14 cellular contexts compared by ENCODE assay signal in the genomic region with DNA sequence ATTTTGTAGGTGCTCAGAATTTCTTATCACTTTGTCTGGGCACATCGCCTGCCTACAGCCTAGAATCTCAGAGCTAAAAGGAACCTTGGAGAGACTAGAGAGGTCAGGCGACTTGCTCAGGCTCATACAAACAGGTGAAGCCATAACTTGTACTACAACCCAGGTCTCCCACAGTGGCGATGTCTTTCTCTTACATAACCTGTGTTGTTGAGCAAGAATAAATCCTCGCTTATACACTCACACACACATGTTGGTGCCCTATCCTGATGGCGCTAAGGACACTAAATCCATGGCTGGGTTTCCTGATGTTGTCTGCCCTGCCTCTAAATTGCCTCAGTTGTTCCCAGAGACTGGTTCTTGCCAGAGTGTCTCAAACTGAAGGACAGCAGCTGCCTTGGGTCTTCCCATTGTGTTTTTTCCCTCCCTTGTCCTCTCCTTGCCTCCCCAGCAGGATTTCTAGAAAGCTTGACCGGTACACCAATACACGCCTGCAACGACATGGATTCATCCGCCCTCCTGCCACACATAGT. TPM values are rescaled to one million over a fixed set of nuclear protein-coding genes. Genes with fewer than 3 reads are reported as not detected.
DNase-seq lines count a peak whose midpoint lies in the region; ATAC-seq and TF ChIP-seq lines count a peak whose summit lies in the region.
"Had no signal": no experiment of that assay in that cellular context is flagged by ENCODE, and none has a peak within 500 bp of the region (broad histone marks: within the 10 kb centered on the region; RNA-seq: fewer than 3 reads in every experiment).

No MANE protein-coding gene starts in this region.

- no peak overlapping the region for H3K9ac ChIP-seq in endocrine pancreas (ENCODE audit: control insufficient read depth, insufficient read depth, low read length)

- no peaks in the 10 kb centered on the region for H3K27me3 ChIP-seq in endocrine pancreas (ENCODE audit: control insufficient read depth, insufficient read depth, low read length)
- no peaks in the 10 kb centered on the region for H3K27me3 ChIP-seq in thyroid gland

- POLR2A ChIA-PET in activated CD4-positive, alpha-beta T cell treated with anti-CD3 and anti-CD28 coated beads for 36 hours (lab: Charles Lee), result no interaction called here

- H3K4me1 ChIP-seq in endocrine pancreas (ENCODE audit: control insufficient read depth, insufficient read depth, low read length), result no peaks in the 10 kb centered on the region
- peaks cover 0 to 9% of the 10 kb centered on the region in 2 donors for H3K4me1 ChIP-seq in thyroid gland

- H3K4me3 ChIP-seq in endocrine pancreas (ENCODE audit: control insufficient read depth, insufficient read depth, low read length) (peak overlapping the region; percentile 71), thyroid gland (replicated peaks in 1 of 3) (peak overlapping the region in 1 of 3 donors; percentile 38)

- no peaks in the 10 kb centered on the region for H3K27me3 Mint-ChIP-seq in activated CD4-positive, alpha-beta T cell treated with anti-CD3 and anti-CD28 coated beads for 36 hours
- peaks cover 17% of the 10 kb centered on the region for H3K27me3 Mint-ChIP-seq in activated CD4-positive, alpha-beta T cell treated with anti-CD3 and anti-CD28 coated beads, Interleukin-2, amount 10 ng/mL, durations not matched to agents 24 days and 14 days
- H3K27me3 Mint-ChIP-seq in nephron (ENCODE audit: low read depth), result peaks cover 3% of the 10 kb centered on the region

- H3K36me3 ChIP-seq in endocrine pancreas (ENCODE audit: control insufficient read depth, insufficient read depth, low read length), result no peaks in the 10 kb centered on the region
- no peaks in the 10 kb centered on the region for H3K36me3 ChIP-seq in thyroid gland

- no peaks in the 10 kb centered on the region for H3K36me3 Mint-ChIP-seq in activated CD4-positive, alpha-beta T cell treated with anti-CD3 and anti-CD28 coated beads for 36 hours (ENCODE audit: low read depth)
- H3K36me3 Mint-ChIP-seq in activated CD4-positive, alpha-beta T cell treated with anti-CD3 and anti-CD28 coated beads, Interleukin-2, amount 10 ng/mL, durations not matched to agents 24 days and 14 days (ENCODE audit: low read depth), result no peaks in the 10 kb centered on the region
- H3K36me3 Mint-ChIP-seq in nephron (ENCODE audit: low read depth), result no peaks in the 10 kb centered on the region

- H3K9me3 ChIP-seq in endocrine pancreas (ENCODE audit: control insufficient read depth, low read length), result no peaks in the 10 kb centered on the region
- H3K9me3 ChIP-seq in thyroid gland, result no peaks in the 10 kb centered on the region

- intact Hi-C loops in activated CD4-positive, alpha-beta T cell treated with anti-CD3 and anti-CD28 coated beads for 36 hours (cut with DNase I, micrococcal nuclease), result loop anchor here in 1 of 2 experiments (10.0 kb wide), 2 partner anchors 319 to 879 kb away; no protein-coding TSS in a partner anchor
- intact Hi-C loops in activated CD4-positive, alpha-beta T cell treated with anti-CD3 and anti-CD28 coated beads, Interleukin-2, amount 10 ng/mL, durations not matched to agents 24 days and 14 days (cut with micrococcal nuclease), result loop anchor here (10.0 kb wide), 1 partner anchor 879 kb away; no protein-coding TSS in a partner anchor
- intact Hi-C loops in thyroid gland (cut with DNase I), result loop anchor here (5.0 kb wide), 1 partner anchor 47 kb away; no protein-coding TSS in a partner anchor

- peaks cover 20% of the 10 kb centered on the region for H3K4me1 Mint-ChIP-seq in activated CD4-positive, alpha-beta T cell treated with anti-CD3 and anti-CD28 coated beads for 36 hours
- H3K4me1 Mint-ChIP-seq in activated CD4-positive, alpha-beta T cell treated with anti-CD3 and anti-CD28 coated beads, Interleukin-2, amount 10 ng/mL, durations not matched to agents 24 days and 14 days, result peaks cover 12% of the 10 kb centered on the region
- H3K4me1 Mint-ChIP-seq in nephron, result peaks cover 24% of the 10 kb centered on the region

- no peak for DNase-seq in activated CD4-positive, alpha-beta T cell treated with anti-CD3 and anti-CD28 coated beads for 36 hours
- DNase-seq in activated CD4-positive, alpha-beta T cell treated with anti-CD3 and anti-CD28 coated beads, Interleukin-2, amount 10 ng/mL, durations not matched to agents 24 days and 14 days, result no peak
- DNase-seq in thyroid gland (peak; percentile 43), NCI-H146 (lab: John Stamatoyannopoulos, UW) (no peak), caudate nucleus (lab: John Stamatoyannopoulos, UW) (no peak)
- DNase-seq: activated CD4-positive, alpha-beta T cell treated with anti-CD3 and anti-CD28 coated beads, Interleukin-2, amount 10 ng/mL, durations not matched to agents 7 days and 5 days; foreskin keratinocyte; kidney glomerular epithelial cell had no signal

- TF ChIP-seq POLR2A in thyroid gland (IDR thresholded peaks at IDR 0.05), result peak in 1 of 2 donors; percentile 32

- H3K4me3 Mint-ChIP-seq in activated CD4-positive, alpha-beta T cell treated with anti-CD3 and anti-CD28 coated beads for 36 hours, result peak overlapping the region; percentile 12
- no peak overlapping the region for H3K4me3 Mint-ChIP-seq in activated CD4-positive, alpha-beta T cell treated with anti-CD3 and anti-CD28 coated beads, Interleukin-2, amount 10 ng/mL, durations not matched to agents 24 days and 14 days
- peak overlapping the region; percentile 83 to 86 (median 86) for H3K4me3 Mint-ChIP-seq in nephron
- H3K4me3 Mint-ChIP-seq: activated CD4-positive, alpha-beta T cell treated with anti-CD3 and anti-CD28 coated beads, Interleukin-2, amount 10 ng/mL, durations not matched to agents 7 days and 5 days had no signal

- no peak for TF ChIP-seq CTCF in nephron (IDR thresholded peaks at IDR 0.05; ENCODE audit: unreplicated experiment in 3 of 3)
- TF ChIP-seq CTCF in thyroid gland (IDR thresholded peaks at IDR 0.05), result no peak

- ATAC-seq in activated CD4-positive, alpha-beta T cell treated with anti-CD3 and anti-CD28 coated beads for 36 hours, result no peak
- no peak for ATAC-seq in GM18907 (IDR thresholded peaks at IDR 0.05; ENCODE audit: unreplicated experiment)
- ATAC-seq: foreskin keratinocyte had no signal

- H3K27ac ChIP-seq in thyroid gland, result peak overlapping the region; percentile 76 to 90 (median 86)
- no peak overlapping the region for H3K27ac ChIP-seq in caudate nucleus (ENCODE audit: low read depth, low read length)
- H3K27ac ChIP-seq: 22Rv1, foreskin keratinocyte had no signal

- WGBS in thyroid gland, 2 donors, result 29 to 39% methylated on average over 9 of the region's 9 CpGs

- no peak overlapping the region for H3K27ac Mint-ChIP-seq in activated CD4-positive, alpha-beta T cell treated with anti-CD3 and anti-CD28 coated beads for 36 hours
- H3K27ac Mint-ChIP-seq in activated CD4-positive, alpha-beta T cell treated with anti-CD3 and anti-CD28 coated beads, Interleukin-2, amount 10 ng/mL, durations not matched to agents 24 days and 14 days, result no peak overlapping the region
- peak overlapping the region in 2 of 3 experiments; percentile 30 to 43 for H3K27ac Mint-ChIP-seq in nephron
- H3K27ac Mint-ChIP-seq: activated CD4-positive, alpha-beta T cell treated with anti-CD3 and anti-CD28 coated beads, Interleukin-2, amount 10 ng/mL, durations not matched to agents 7 days and 5 days had no signal

- CTCF ChIA-PET in activated CD4-positive, alpha-beta T cell treated with anti-CD3 and anti-CD28 coated beads for 36 hours (lab: Charles Lee), result interaction anchor here (0.9 to 3.0 kb wide), 4 partner anchors 55 to 101 kb away, joined by 3 to 20 read pairs (median 6); no protein-coding TSS in a partner anchor

- H3K9me3 Mint-ChIP-seq in activated CD4-positive, alpha-beta T cell treated with anti-CD3 and anti-CD28 coated beads for 36 hours (ENCODE audit: low read depth), result no peaks in the 10 kb centered on the region
- H3K9me3 Mint-ChIP-seq in activated CD4-positive, alpha-beta T cell treated with anti-CD3 and anti-CD28 coated beads, Interleukin-2, amount 10 ng/mL, durations not matched to agents 24 days and 14 days, result no peaks in the 10 kb centered on the region
- no peaks in the 10 kb centered on the region for H3K9me3 Mint-ChIP-seq in nephron
- H3K9me3 Mint-ChIP-seq: activated CD4-positive, alpha-beta T cell treated with anti-CD3 and anti-CD28 coated beads, Interleukin-2, amount 10 ng/mL, durations not matched to agents 7 days and 5 days had no signal

RNA-seq across cellular contexts. Expression of gene TSC22D3, which starts 1.6 kb away (rescaled TPM):
- total RNA-seq in activated CD4-positive, alpha-beta T cell treated with anti-CD3 and anti-CD28 coated beads for 36 hours, result 10 to 100 TPM; 23.3 to 25.9 TPM
- total RNA-seq in activated CD4-positive, alpha-beta T cell treated with anti-CD3 and anti-CD28 coated beads, Interleukin-2, amount 10 ng/mL, durations not matched to agents 24 days and 14 days, result 17.4 and 18.2 TPM in 2 replicates
- total RNA-seq in thyroid gland, result 100 to 1,000 TPM; 268 to 504 (median 383) TPM

RNA-seq across cellular contexts. Expression of gene NCBP2L, which starts 3.6 kb away (rescaled TPM):
- total RNA-seq in activated CD4-positive, alpha-beta T cell treated with anti-CD3 and anti-CD28 coated beads for 36 hours, result not detected
- not detected in 2 replicates for total RNA-seq in activated CD4-positive, alpha-beta T cell treated with anti-CD3 and anti-CD28 coated beads, Interleukin-2, amount 10 ng/mL, durations not matched to agents 24 days and 14 days
- not detected for total RNA-seq in thyroid gland
- total RNA-seq: activated CD4-positive, alpha-beta T cell treated with anti-CD3 and anti-CD28 coated beads, Interleukin-2, amount 10 ng/mL, durations not matched to agents 7 days and 5 days; cerebellum; foreskin keratinocyte; osteocyte had no signal

RNA-seq across cellular contexts. Expression of gene MID2, which starts 51.7 kb away (rescaled TPM):
- total RNA-seq in activated CD4-positive, alpha-beta T cell treated with anti-CD3 and anti-CD28 coated beads for 36 hours, result 10 to 100 TPM in 1 of 2 experiments, 1 to 10 TPM in 1; 7.3 to 10.1 TPM
- total RNA-seq in activated CD4-positive, alpha-beta T cell treated with anti-CD3 and anti-CD28 coated beads, Interleukin-2, amount 10 ng/mL, durations not matched to agents 24 days and 14 days, result 4.5 and 5.2 TPM in 2 replicates
- total RNA-seq in thyroid gland, result 10 to 100 TPM; 37.9 to 55.3 (median 46.5) TPM

Comparison
In these comparisons a context has a peak if more than half of its experiments do, and no peak if none do; other contexts are left out.
1. DNase-seq: peak in thyroid gland (2 of 2); none in activated CD4-positive, alpha-beta T cell treated with anti-CD3 and anti-CD28 coated beads for 36 hours (single experiment), activated CD4-positive, alpha-beta T cell treated with anti-CD3 and anti-CD28 coated beads, Interleukin-2, amount 10 ng/mL, durations not matched to agents 24 days and 14 days (single experiment), NCI-H146 (single experiment) and caudate nucleus (0 of 61).
2. H3K27ac Mint-ChIP-seq: peak in nephron (2 of 3); none in activated CD4-positive, alpha-beta T cell treated with anti-CD3 and anti-CD28 coated beads for 36 hours (single experiment) and activated CD4-positive, alpha-beta T cell treated with anti-CD3 and anti-CD28 coated beads, Interleukin-2, amount 10 ng/mL, durations not matched to agents 24 days and 14 days (single experiment).
3. RNA of gene TSC22D3, which starts 1.6 kb away (total RNA-seq): 268 to 504 TPM in thyroid gland; 23.3 to 25.9 TPM in activated CD4-positive, alpha-beta T cell treated with anti-CD3 and anti-CD28 coated beads for 36 hours and 17.4 to 18.2 TPM in activated CD4-positive, alpha-beta T cell treated with anti-CD3 and anti-CD28 coated beads, Interleukin-2, amount 10 ng/mL, durations not matched to agents 24 days and 14 days; every median in the first group is over 10 times any median in the second.